In the genomic region with DNA sequence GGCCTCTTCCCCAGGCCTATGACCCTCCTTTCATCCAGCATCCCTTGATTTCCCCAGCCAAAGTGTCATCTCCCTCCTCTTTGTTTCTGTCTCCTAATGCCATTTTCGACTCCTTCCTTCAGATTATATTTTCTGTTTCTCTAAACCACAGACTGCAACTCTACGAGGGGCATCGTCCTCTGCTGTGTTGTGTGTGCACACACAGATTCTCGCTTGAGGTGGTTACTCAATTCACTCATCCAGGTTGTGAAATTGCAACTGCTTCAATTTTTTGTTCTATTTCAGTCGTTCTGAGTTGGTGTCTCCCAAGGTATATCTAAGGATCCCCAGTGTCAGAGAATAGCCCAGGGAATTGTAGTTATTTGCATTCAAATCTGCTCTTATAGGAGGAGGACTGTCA, we compare ENCODE assay signal across 13 cellular contexts.
"Had no signal": no experiment of that assay in that cellular context is flagged by ENCODE, and none has a peak within 500 bp of the region (broad histone marks: within the 10 kb centered on the region; RNA-seq: fewer than 3 reads in every experiment).

No MANE protein-coding gene starts in this region.

- H3K27me3 ChIP-seq: esophagus muscularis mucosa, right atrium auricular region, tibial nerve, vagina had no signal

- H3K9me3 ChIP-seq: esophagus muscularis mucosa, right atrium auricular region, tibial nerve, vagina had no signal

- H3K36me3 Mint-ChIP-seq: activated CD4-positive, alpha-beta memory T cell treated with anti-CD3 and anti-CD28 coated beads for 36 hours; naive thymus-derived CD4-positive, alpha-beta T cell; stimulated activated naive B cell treated with anti-CD40 and anti-IgM and Interleukin-4, amounts not matched to agents 10 μg/mL and 1 μg/mL and 100 μg/mL, for 72 hours had no signal

- FAIRE-seq: astrocyte, endometrium had no signal

- H3K4me3 Mint-ChIP-seq: activated CD4-positive, alpha-beta memory T cell treated with anti-CD3 and anti-CD28 coated beads for 36 hours; activated naive CD8-positive, alpha-beta T cell treated with anti-CD3 and anti-CD28 coated beads, Interleukin-2, amount 50 U/mL, for 24 hours; activated T-helper 1 cell treated with anti-CD3 and anti-CD28 coated beads, Interleukin-12 subunit alpha, Interleukin-12 subunit beta, Interleukin-2, Interleukin-4 antibody, amounts not matched to agents 30 ng/mL and 10 ng/mL and 1 ng/mL, durations not matched to agents 14 hours and 24 hours and 36 hours; naive thymus-derived CD4-positive, alpha-beta T cell; stimulated activated naive B cell treated with anti-CD40 and anti-IgM and Interleukin-4, amounts not matched to agents 10 μg/mL and 1 μg/mL and 100 μg/mL, for 72 hours had no signal

- H3K9ac ChIP-seq: parathyroid adenoma had no signal

- H2AFZ ChIP-seq: parathyroid adenoma had no signal

- H3K36me3 ChIP-seq: esophagus muscularis mucosa, right atrium auricular region, tibial nerve, vagina had no signal

- H3K4me1 ChIP-seq: parathyroid adenoma, right atrium auricular region, tibial nerve had no signal

- H3K27ac Mint-ChIP-seq: activated CD4-positive, alpha-beta memory T cell treated with anti-CD3 and anti-CD28 coated beads for 36 hours; activated naive CD8-positive, alpha-beta T cell treated with anti-CD3 and anti-CD28 coated beads, Interleukin-2, amount 50 U/mL, for 24 hours; activated T-helper 1 cell treated with anti-CD3 and anti-CD28 coated beads, Interleukin-12 subunit alpha, Interleukin-12 subunit beta, Interleukin-2, Interleukin-4 antibody, amounts not matched to agents 30 ng/mL and 10 ng/mL and 1 ng/mL, durations not matched to agents 14 hours and 24 hours and 36 hours; naive thymus-derived CD4-positive, alpha-beta T cell; stimulated activated naive B cell treated with anti-CD40 and anti-IgM and Interleukin-4, amounts not matched to agents 10 μg/mL and 1 μg/mL and 100 μg/mL, for 72 hours had no signal

- H3K4me3 ChIP-seq: esophagus muscularis mucosa, lung, right atrium auricular region, tibial nerve, vagina had no signal

- H3K79me2 ChIP-seq: parathyroid adenoma had no signal

- H3K4me1 Mint-ChIP-seq: activated naive CD8-positive, alpha-beta T cell treated with anti-CD3 and anti-CD28 coated beads, Interleukin-2, amount 50 U/mL, for 24 hours had no signal

- H3K9me3 Mint-ChIP-seq: activated CD4-positive, alpha-beta memory T cell treated with anti-CD3 and anti-CD28 coated beads for 36 hours; activated naive CD8-positive, alpha-beta T cell treated with anti-CD3 and anti-CD28 coated beads, Interleukin-2, amount 50 U/mL, for 24 hours; activated T-helper 1 cell treated with anti-CD3 and anti-CD28 coated beads, Interleukin-12 subunit alpha, Interleukin-12 subunit beta, Interleukin-2, Interleukin-4 antibody, amounts not matched to agents 30 ng/mL and 10 ng/mL and 1 ng/mL, durations not matched to agents 14 hours and 24 hours and 36 hours; naive thymus-derived CD4-positive, alpha-beta T cell; stimulated activated naive B cell treated with anti-CD40 and anti-IgM and Interleukin-4, amounts not matched to agents 10 μg/mL and 1 μg/mL and 100 μg/mL, for 72 hours had no signal

- H3K27ac ChIP-seq: esophagus muscularis mucosa, parathyroid adenoma, right atrium auricular region, tibial nerve, vagina had no signal
